ENCODE assay signal across 30 cellular contexts in the genomic region with DNA sequence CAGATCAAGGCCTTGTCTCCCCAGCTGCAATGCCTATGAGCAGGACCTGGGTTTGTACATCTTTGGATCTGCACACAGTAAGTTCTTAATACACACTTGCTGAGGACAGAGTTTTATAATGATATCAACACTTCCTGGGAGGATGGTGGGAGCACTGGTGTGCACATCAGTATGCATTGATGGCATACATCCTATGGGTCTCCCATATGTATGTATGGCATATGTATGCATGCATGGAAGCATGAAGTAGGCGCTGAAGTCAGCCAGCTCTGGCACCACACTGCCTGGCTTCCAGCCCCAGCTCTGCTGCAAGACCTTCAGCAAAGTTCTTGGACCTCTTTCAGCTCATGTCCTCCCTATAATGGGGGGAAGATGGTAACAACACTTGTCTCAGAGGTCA.
DNase-seq lines count a peak whose midpoint lies in the region; ATAC-seq and TF ChIP-seq lines count a peak whose summit lies in the region.
"Had no signal": no experiment of that assay in that cellular context is flagged by ENCODE, and none has a peak within 500 bp of the region (broad histone marks: within the 10 kb centered on the region; RNA-seq: fewer than 3 reads in every experiment).

No MANE protein-coding gene starts in this region.

- no peak for ATAC-seq in HG02798 (IDR thresholded peaks at IDR 0.05; ENCODE audit: poor library complexity, unreplicated experiment)
- ATAC-seq: foreskin keratinocyte; GM12878; naive thymus-derived CD8-positive, alpha-beta T cell; WTC11 had no signal

- no peaks in the 10 kb centered on the region for H3F3A ChIP-seq in MM.1S (ENCODE audit: insufficient read depth, low read length)

- H3K27me3 Mint-ChIP-seq in osteocyte (ENCODE audit: unreplicated experiment): no peaks in the 10 kb centered on the region
- H3K27me3 Mint-ChIP-seq: activated CD4-positive, alpha-beta T cell treated with anti-CD3 and anti-CD28 coated beads, Interleukin-2, amount 10 ng/mL, durations not matched to agents 24 days and 14 days; stimulated activated naive CD8-positive, alpha-beta T cell treated with anti-CD3 and anti-CD28 coated beads, Interleukin-15, Interleukin-2, amounts not matched to agents 100 ng/mL and 50 ng/mL, for 24 hours had no signal

- H3K36me3 ChIP-seq in MG63: no peaks in the 10 kb centered on the region
- peaks cover 7% of the 10 kb centered on the region for H3K36me3 ChIP-seq in mammary epithelial cell (ENCODE audit: insufficient read depth, low read length)
- H3K36me3 ChIP-seq in transverse colon: no peaks in the 10 kb centered on the region
- H3K36me3 ChIP-seq in MM.1S (replicated peaks; ENCODE audit: insufficient read depth, low read length): no peaks in the 10 kb centered on the region
- H3K36me3 ChIP-seq: Peyer's patch had no signal

- no peak overlapping the region for H3K4me3 ChIP-seq in MG63
- no peak overlapping the region for H3K4me3 ChIP-seq in mammary epithelial cell (replicated peaks in 1 of 3; ENCODE audit: insufficient read depth in 1 of 3, low read depth in 2 of 3, low read length in 3 of 3)
- H3K4me3 ChIP-seq in transverse colon: no peak overlapping the region
- H3K4me3 ChIP-seq in MM.1S (ENCODE audit: low read length): no peak overlapping the region
- H3K4me3 ChIP-seq: GM12878, Peyer's patch had no signal

- no peak overlapping the region for H3K4me2 ChIP-seq in mammary epithelial cell (ENCODE audit: insufficient read depth, low read depth, low read length)
- H3K4me2 ChIP-seq in MM.1S (ENCODE audit: low read depth, low read length): no peak overlapping the region

- no peak overlapping the region for H3K4me3 Mint-ChIP-seq in osteocyte (ENCODE audit: unreplicated experiment)
- H3K4me3 Mint-ChIP-seq: activated CD4-positive, alpha-beta T cell treated with anti-CD3 and anti-CD28 coated beads, Interleukin-2, amount 10 ng/mL, durations not matched to agents 24 days and 14 days; activated naive CD8-positive, alpha-beta T cell treated with anti-CD3 and anti-CD28 coated beads, Interleukin-2, amount 10 ng/mL, durations not matched to agents 7 days and 5 days; naive thymus-derived CD8-positive, alpha-beta T cell; stimulated activated naive CD8-positive, alpha-beta T cell treated with anti-CD3 and anti-CD28 coated beads, Interleukin-15, Interleukin-2, amounts not matched to agents 100 ng/mL and 50 ng/mL, for 24 hours; WTC11 had no signal

- H2AFZ ChIP-seq in mammary epithelial cell (ENCODE audit: low read depth, low read length) (no peak overlapping the region), MM.1S (ENCODE audit: low read length) (no peak overlapping the region)

- H3K27ac Mint-ChIP-seq in osteocyte (ENCODE audit: unreplicated experiment): no peak overlapping the region
- H3K27ac Mint-ChIP-seq: activated CD4-positive, alpha-beta T cell treated with anti-CD3 and anti-CD28 coated beads, Interleukin-2, amount 10 ng/mL, durations not matched to agents 24 days and 14 days; activated naive CD8-positive, alpha-beta T cell treated with anti-CD3 and anti-CD28 coated beads, Interleukin-2, amount 10 ng/mL, durations not matched to agents 7 days and 5 days; naive thymus-derived CD8-positive, alpha-beta T cell; stimulated activated naive CD8-positive, alpha-beta T cell treated with anti-CD3 and anti-CD28 coated beads, Interleukin-15, Interleukin-2, amounts not matched to agents 100 ng/mL and 50 ng/mL, for 24 hours; WTC11 had no signal

- peaks cover 73% of the 10 kb centered on the region for H3K79me2 ChIP-seq in mammary epithelial cell (ENCODE audit: insufficient read depth, low read length)
- H3K79me2 ChIP-seq in MM.1S (ENCODE audit: low read length): no peaks in the 10 kb centered on the region

- H3K4me1 ChIP-seq in mammary epithelial cell (ENCODE audit: insufficient read depth, low read length): peaks cover 69% of the 10 kb centered on the region
- peaks cover 5 to 14% (median 9%) of the 10 kb centered on the region in 4 donors for H3K4me1 ChIP-seq in transverse colon
- H3K4me1 ChIP-seq in MM.1S (ENCODE audit: low read length): no peaks in the 10 kb centered on the region

- H3K9me3 ChIP-seq in MG63 (no peaks in the 10 kb centered on the region), mammary epithelial cell (replicated peaks; ENCODE audit: insufficient read depth, low read length) (no peaks in the 10 kb centered on the region), transverse colon (no peaks in the 10 kb centered on the region), MM.1S (replicated peaks; ENCODE audit: insufficient read depth, low read length) (no peaks in the 10 kb centered on the region)
- H3K9me3 ChIP-seq: Peyer's patch had no signal

- H3K27me3 ChIP-seq in MG63: no peaks in the 10 kb centered on the region
- no peaks in the 10 kb centered on the region for H3K27me3 ChIP-seq in mammary epithelial cell (ENCODE audit: insufficient read depth, low read length)
- no peaks in the 10 kb centered on the region for H3K27me3 ChIP-seq in transverse colon
- H3K27me3 ChIP-seq in MM.1S (replicated peaks; ENCODE audit: insufficient read depth, low read length): no peaks in the 10 kb centered on the region
- H3K27me3 ChIP-seq: foreskin keratinocyte, Peyer's patch had no signal

- no TSS peak for BruUV-seq in mammary epithelial cell (replicated peaks; lab: Mats Ljungman, UMichigan)

- no peak for TF ChIP-seq CTCF in mammary epithelial cell (conservative IDR thresholded peaks at IDR 0.05 in 1 of 2, IDR thresholded peaks at IDR 0.05 in 1 of 2; ENCODE audit: extremely low read depth in 1 of 2, insufficient read depth in 1 of 2, low read depth in 1 of 2, low read length in 2 of 2)
- no peak for TF ChIP-seq CTCF in osteocyte (IDR thresholded peaks at IDR 0.05)
- no peak for TF ChIP-seq CTCF in transverse colon (IDR thresholded peaks at IDR 0.05)
- no peak for TF ChIP-seq CTCF in GM13977 (IDR thresholded peaks at IDR 0.05; ENCODE audit: extremely low read depth, insufficient read depth, missing control alignments)
- TF ChIP-seq CTCF in MM.1S (IDR thresholded peaks at IDR 0.05; ENCODE audit: low read length): no peak

- H4K20me1 ChIP-seq in mammary epithelial cell (ENCODE audit: insufficient read depth, low read length) (no peaks in the 10 kb centered on the region), MM.1S (ENCODE audit: insufficient read depth, low read length) (no peaks in the 10 kb centered on the region)

- TF ChIP-seq POLR2A in transverse colon (IDR thresholded peaks at IDR 0.05): no peak

- H3K9me2 ChIP-seq in MM.1S (replicated peaks; ENCODE audit: insufficient read depth, low read length): no peaks in the 10 kb centered on the region

- H3K9me3 Mint-ChIP-seq in osteocyte (ENCODE audit: unreplicated experiment): no peaks in the 10 kb centered on the region
- H3K9me3 Mint-ChIP-seq: activated CD4-positive, alpha-beta T cell treated with anti-CD3 and anti-CD28 coated beads, Interleukin-2, amount 10 ng/mL, durations not matched to agents 24 days and 14 days; activated naive CD8-positive, alpha-beta T cell treated with anti-CD3 and anti-CD28 coated beads, Interleukin-2, amount 10 ng/mL, durations not matched to agents 7 days and 5 days; naive thymus-derived CD8-positive, alpha-beta T cell; stimulated activated naive CD8-positive, alpha-beta T cell treated with anti-CD3 and anti-CD28 coated beads, Interleukin-15, Interleukin-2, amounts not matched to agents 100 ng/mL and 50 ng/mL, for 24 hours; WTC11 had no signal

- H3K36me3 Mint-ChIP-seq in osteocyte (ENCODE audit: unreplicated experiment): no peaks in the 10 kb centered on the region
- H3K36me3 Mint-ChIP-seq: activated naive CD8-positive, alpha-beta T cell treated with anti-CD3 and anti-CD28 coated beads, Interleukin-2, amount 10 ng/mL, durations not matched to agents 7 days and 5 days; naive thymus-derived CD8-positive, alpha-beta T cell; WTC11 had no signal

- intact Hi-C loops in mammary epithelial cell (cut with micrococcal nuclease): loop anchor here (5.0 kb wide), 1 partner anchor 66 kb away; a partner anchor contains a TSS
- intact Hi-C loops in transverse colon (cut with DNase I; ENCODE audit: low total_unique reads): no loop called here

- H3K9ac ChIP-seq in mammary epithelial cell (ENCODE audit: insufficient read depth, low read length): no peak overlapping the region
- no peak overlapping the region for H3K9ac ChIP-seq in MM.1S (ENCODE audit: low read length)

- H3K27ac ChIP-seq in mammary epithelial cell (ENCODE audit: insufficient read depth, low read depth, low read length) (peak overlapping the region; percentile 69), transverse colon (peak overlapping the region; percentile 22 to 64 (median 49)), MM.1S (ENCODE audit: low read length) (no peak overlapping the region)
- H3K27ac ChIP-seq: C4-2B, foreskin keratinocyte, HL-60 had no signal

- WGBS in mammary epithelial cell (ENCODE audit: low coverage, missing lambda C conversion rate): 67% methylated on average over 1 of the region's 1 CpG
- WGBS in transverse colon (ENCODE audit: low coverage in 1 of 2), 2 donors: 82% methylated on average over 1 of the region's 1 CpG; no CpG with 5 or more reads in 1 of the 2 donors

- H3K4me1 Mint-ChIP-seq in osteocyte (ENCODE audit: unreplicated experiment): peaks cover 20% of the 10 kb centered on the region
- H3K4me1 Mint-ChIP-seq: activated CD4-positive, alpha-beta T cell treated with anti-CD3 and anti-CD28 coated beads, Interleukin-2, amount 10 ng/mL, durations not matched to agents 24 days and 14 days; activated naive CD8-positive, alpha-beta T cell treated with anti-CD3 and anti-CD28 coated beads, Interleukin-2, amount 10 ng/mL, durations not matched to agents 7 days and 5 days; naive thymus-derived CD8-positive, alpha-beta T cell had no signal

- dilution Hi-C loops in mammary epithelial cell (cut with HindIII; ENCODE audit: low sequenced_read_pairs): loop anchor here (5.0 kb wide), 1 partner anchor 79 kb away; no protein-coding TSS in a partner anchor

- in situ Hi-C loops in mammary epithelial cell (cut with MboI; ENCODE audit: low sequenced_read_pairs in 2 of 2) (no loop called here), transverse colon (cut with MboI; ENCODE audit: low pct_ligation_motif_present in 1 of 4, low pct_unique_long_range_greater_than_20kb in 1 of 4, low sequenced_read_pairs in 3 of 4) (no loop called here), GM13977 (cut with MboI; ENCODE audit: low pct_unique_long_range_greater_than_20kb, low sequenced_read_pairs, unreplicated experiment) (no loop called here)

- DNase-seq in MG63 (peak; percentile 23), mammary epithelial cell (no peak), osteocyte (ENCODE audit: extremely low spot score, unreplicated experiment) (peak; percentile 42), transverse colon (no peak), GM13977 (ENCODE audit: low spot score) (no peak), MM.1S (no peak)
- DNase-seq: activated CD4-positive, alpha-beta T cell treated with anti-CD3 and anti-CD28 coated beads, Interleukin-2, amount 10 ng/mL, durations not matched to agents 24 days and 14 days; activated effector memory CD4-positive, alpha-beta T cell treated with anti-CD3 and anti-CD28 coated beads, Interleukin-2, amount 50 U/mL, for 16 hours; activated naive CD8-positive, alpha-beta T cell treated with anti-CD3 and anti-CD28 coated beads, Interleukin-2, amount 10 ng/mL, durations not matched to agents 7 days and 5 days; central memory CD4-positive, alpha-beta T cell; COR-L47; foreskin keratinocyte; Karpas-422; kidney; midbrain; MV-4-11; naive thymus-derived CD8-positive, alpha-beta T cell; NCI-H1436; NCI-H2107; NCI-H774; Peyer's patch; SIG-M5; stimulated activated CD8-positive, alpha-beta memory T cell treated with anti-CD3 and anti-CD28 coated beads, Interleukin-4, amount 100 ng/mL, for 48 hours; T-helper 1 cell had no signal

- CTCF ChIA-PET in mammary epithelial cell (lab: Charles Lee; ENCODE audit: low non-redundant PET): no interaction called here

- TF ChIP-seq EP300 in transverse colon (IDR thresholded peaks at IDR 0.05; ENCODE audit: low read depth): no peak

Comparison
In these comparisons a context has a peak if more than half of its experiments do, and no peak if none do; other contexts are left out.
1. DNase-seq: peak in MG63 (single experiment) and osteocyte (single experiment); none in mammary epithelial cell (single experiment), transverse colon (single experiment), GM13977 (single experiment) and MM.1S (single experiment).